Comparison of ENCODE assay signal across 23 cellular contexts in the genomic region with DNA sequence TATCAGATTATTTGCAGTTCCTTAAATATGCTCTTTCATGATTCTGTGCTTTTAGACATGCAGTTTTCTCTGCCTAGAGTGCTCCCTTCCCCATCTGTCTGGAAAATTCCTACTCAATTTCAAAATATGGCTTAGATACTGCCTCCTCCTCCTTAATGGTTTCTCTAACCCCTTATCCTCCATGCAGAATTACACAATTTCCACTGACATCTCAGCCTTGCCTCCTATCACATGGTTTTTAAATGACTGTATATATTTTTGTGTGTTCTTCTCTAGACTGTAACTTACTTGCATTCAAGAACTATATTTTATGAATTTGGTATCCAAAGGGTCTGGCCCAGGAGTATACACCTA.
A peak's percentile ranks its signal among the peaks of the same experiment; 100 is the strongest.
DNase-seq lines count a peak whose midpoint lies in the region; ATAC-seq and TF ChIP-seq lines count a peak whose summit lies in the region.
"Had no signal": no experiment of that assay in that cellular context is flagged by ENCODE, and none has a peak within 500 bp of the region (broad histone marks: within the 10 kb centered on the region; RNA-seq: fewer than 3 reads in every experiment).

No MANE protein-coding gene starts in this region.

- H4K20me1 ChIP-seq in OCI-LY3 (ENCODE audit: insufficient read depth, low read length): no peaks in the 10 kb centered on the region
- H4K20me1 ChIP-seq in osteoblast (ENCODE audit: insufficient read depth, low read length): no peaks in the 10 kb centered on the region

- TF ChIP-seq CTCF in OCI-LY3 (IDR thresholded peaks at IDR 0.05; ENCODE audit: low read depth, low read length) (no peak), dorsolateral prefrontal cortex (IDR thresholded peaks at IDR 0.05 in 54 of 56, conservative IDR thresholded peaks at IDR 0.05 in 2 of 56; ENCODE audit: low read depth in 1 of 56, partially characterized antibody in 56 of 56) (no peak), osteoblast (IDR thresholded peaks at IDR 0.05; ENCODE audit: extremely low read depth, low read depth, low read length) (no peak)

- H3K4me1 ChIP-seq in OCI-LY3 (ENCODE audit: low read length) (peaks cover 68% of the 10 kb centered on the region), osteoblast (ENCODE audit: insufficient read depth, low read length) (peaks cover 53% of the 10 kb centered on the region)
- H3K4me1 ChIP-seq: vagina had no signal

- peak overlapping the region; percentile 88 for H3K27ac ChIP-seq in OCI-LY3 (ENCODE audit: low read length)
- H3K27ac ChIP-seq in dorsolateral prefrontal cortex: peak overlapping the region; percentile 44 to 99 (median 87)
- H3K27ac ChIP-seq in osteoblast (ENCODE audit: low read depth, low read length): peak overlapping the region; percentile 70
- H3K27ac ChIP-seq: SK-N-MC, vagina had no signal

- no peak for ATAC-seq in GM18873 (IDR thresholded peaks at IDR 0.05; ENCODE audit: low FRiP score, unreplicated experiment)
- ATAC-seq: effector memory CD8-positive, alpha-beta T cell; WTC11 had no signal

- peaks cover 17% of the 10 kb centered on the region; the same call in 1 of the 2 replicates for H3K79me2 ChIP-seq in OCI-LY3 (ENCODE audit: low read length)
- H3K79me2 ChIP-seq in osteoblast (ENCODE audit: insufficient read depth, low read length): peaks cover 3% of the 10 kb centered on the region

- H3K9me3 ChIP-seq in OCI-LY3 (ENCODE audit: insufficient read depth, low read length): no peaks in the 10 kb centered on the region; the same call in 1 of the 2 replicates
- no peaks in the 10 kb centered on the region for H3K9me3 ChIP-seq in osteoblast (ENCODE audit: low read depth, low read length)
- H3K9me3 ChIP-seq: vagina had no signal

- intact Hi-C loops in dorsolateral prefrontal cortex (cut with DNase I): no loop called here

- H3K4me3 ChIP-seq in OCI-LY3 (ENCODE audit: low read length) (no peak overlapping the region), dorsolateral prefrontal cortex (peak overlapping the region in 29 of 59 donors; percentile 1 to 46 (median 25)), osteoblast (ENCODE audit: insufficient read depth, low read length) (no peak overlapping the region)
- H3K4me3 ChIP-seq: GM23338, SK-N-MC, vagina had no signal

- H3K9ac ChIP-seq in OCI-LY3 (ENCODE audit: low read length): peak overlapping the region; percentile 59

- DNase-seq in AML-193 (lab: John Stamatoyannopoulos, UW): peak; percentile 15 to 22
- no peak for DNase-seq in dorsolateral prefrontal cortex
- no peak for DNase-seq in osteoblast (ENCODE audit: insufficient read length, low spot score, missing footprints)
- DNase-seq in NCI-H510A (lab: John Stamatoyannopoulos, UW): no peak
- DNase-seq in NCI-H1092 (lab: John Stamatoyannopoulos, UW): no peak
- no peak for DNase-seq in NCI-H2107 treated with DMSO at 0.1 percent for 48 hours (lab: John Stamatoyannopoulos, UW; ENCODE audit: unreplicated experiment)
- DNase-seq: activated CD4-positive, alpha-beta memory T cell treated with anti-CD3 and anti-CD28 coated beads, Interleukin-2, amount 10 ng/mL, durations not matched to agents 7 days and 5 days; activated naive CD4-positive, alpha-beta T cell; activated T-cell treated with anti-CD3 and anti-CD28 coated beads for 4 hours; aorta; CD4-positive, alpha-beta T cell; DMS 273 treated with DMSO at 0.1 percent for 48 hours; effector memory CD8-positive, alpha-beta T cell; immature natural killer cell; mammary epithelial cell; NCI-H1930; RPMI8226 had no signal

- H2AFZ ChIP-seq in OCI-LY3 (ENCODE audit: low read depth, low read length) (no peak overlapping the region), osteoblast (ENCODE audit: low read length) (no peak overlapping the region)
- H2AFZ ChIP-seq: GM23338 had no signal

- no peaks in the 10 kb centered on the region for H3K27me3 ChIP-seq in OCI-LY3 (ENCODE audit: low read depth, low read length)
- H3K27me3 ChIP-seq in dorsolateral prefrontal cortex: no peaks in the 10 kb centered on the region
- H3K27me3 ChIP-seq in osteoblast (ENCODE audit: insufficient read depth, low read length): no peaks in the 10 kb centered on the region
- H3K27me3 ChIP-seq: vagina had no signal

- H3K36me3 ChIP-seq in OCI-LY3 (replicated peaks; ENCODE audit: low read depth, low read length) (peaks cover 8% of the 10 kb centered on the region), osteoblast (ENCODE audit: insufficient read depth, low read length) (no peaks in the 10 kb centered on the region)
- H3K36me3 ChIP-seq: vagina had no signal

- peak overlapping the region; percentile 72 for H3K4me2 ChIP-seq in OCI-LY3 (ENCODE audit: low read length)
- H3K4me2 ChIP-seq in osteoblast (ENCODE audit: insufficient read depth, low read length): peak overlapping the region; percentile 70
- H3K4me2 ChIP-seq: GM23338 had no signal

Comparison
In these comparisons a context has a peak if more than half of its experiments do, and no peak if none do; other contexts are left out.
1. DNase-seq: peak in AML-193 (2 of 2); none in dorsolateral prefrontal cortex (0 of 10), osteoblast (single experiment), NCI-H510A (single experiment), NCI-H1092 (single experiment) and NCI-H2107 treated with DMSO at 0.1 percent for 48 hours (single experiment).
2. Peak in every context shown above with its lines, with median percentiles within 50 percentile points of each other: H3K27ac ChIP-seq.